Comparison of ENCODE assay signal across 8 cellular contexts in the genomic region with DNA sequence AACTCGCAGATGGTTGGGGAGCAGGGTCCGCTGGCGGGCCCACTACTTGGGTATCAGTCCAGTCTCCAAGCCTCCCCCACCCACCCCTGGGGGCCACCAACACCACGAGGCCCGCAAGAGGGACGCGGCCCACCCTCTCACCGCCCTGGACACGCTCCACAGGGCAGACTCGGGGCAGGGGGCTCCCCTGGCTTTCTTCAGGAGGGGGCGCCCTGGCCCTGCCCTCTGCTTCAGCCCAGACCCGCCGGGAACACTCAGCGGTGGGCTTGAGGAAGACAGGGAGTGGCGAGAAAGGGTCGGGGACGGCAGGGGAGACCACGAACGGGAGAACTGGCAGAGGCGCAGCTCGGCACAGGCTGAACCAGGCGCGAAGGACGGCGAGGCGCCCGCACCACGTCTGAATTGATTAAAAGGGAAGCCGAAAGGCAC. TPM values are rescaled to one million over a fixed set of nuclear protein-coding genes. Genes with fewer than 3 reads are reported as not detected.
A peak's percentile ranks its signal among the peaks of the same experiment; 100 is the strongest.
DNase-seq lines count a peak whose midpoint lies in the region; ATAC-seq, FAIRE-seq and TF ChIP-seq lines count a peak whose summit lies in the region.

No MANE protein-coding gene starts in this region.

- 0% methylated on average over 20 of the region's 29 CpGs for WGBS in K562 (ENCODE audit: insufficient coverage, low coverage, missing lambda C conversion rate)

- ATAC-seq in K562 (peak; percentile 0; the same call in 1 of the 3 replicates), HG03196 (IDR thresholded peaks at IDR 0.05; ENCODE audit: unreplicated experiment) (no peak), GM18517 (IDR thresholded peaks at IDR 0.05; ENCODE audit: unreplicated experiment) (no peak)

- peaks cover 23% of the 10 kb centered on the region for H3K36me3 ChIP-seq in K562 (ENCODE audit: control insufficient read depth, insufficient read depth, low read length)

- TF ChIP-seq POLR2A in K562 (conservative IDR thresholded peaks at IDR 0.05): peak; percentile 15; the same call in 1 of the 2 replicates

- in situ Hi-C loops in K562 (cut with MboI): no loop called here

- H3K9me1 ChIP-seq in K562 (ENCODE audit: control insufficient read depth, insufficient read depth, low read length): no peaks in the 10 kb centered on the region

- H3K9me3 ChIP-seq in K562 (replicated peaks; ENCODE audit: control insufficient read depth, insufficient read depth, low read depth, low read length): no peaks in the 10 kb centered on the region

- H3K9ac ChIP-seq in K562 (ENCODE audit: insufficient read depth in 1 of 2, low read depth in 2 of 2, low read length in 2 of 2): peak overlapping the region; percentile 92 to 98

- H3K27me3 ChIP-seq in K562 (ENCODE audit: control insufficient read depth in 2 of 2, insufficient read depth in 2 of 2, low read length in 2 of 2): no peaks in the 10 kb centered on the region

- H3K4me1 Mint-ChIP-seq in mesothelial cell of epicardium: peaks cover 53% of the 10 kb centered on the region

- peak overlapping the region; percentile 93 for H3K27ac ChIP-seq in K562 (ENCODE audit: extremely low read depth, low read depth, low read length)

- H3K79me2 ChIP-seq in K562 (ENCODE audit: control insufficient read depth, insufficient read depth, low read length): peaks cover 89% of the 10 kb centered on the region

- no peak for FAIRE-seq in K562 (lab: Jason Lieb, UNC)

- peak overlapping the region; percentile 66 for H3K4me3 ChIP-seq in K562

- POLR2A ChIA-PET in K562 (lab: Yijun Ruan, JAX): interaction anchor here (0.9 to 2.6 kb wide), 3 partner anchors 19 to 284 kb away, joined by 3 to 12 read pairs (median 4); no protein-coding TSS in a partner anchor

- peak overlapping the region; percentile 43 for H2AFZ ChIP-seq in K562 (ENCODE audit: low read depth, low read length)

- no peak for TF ChIP-seq EP300 in K562 (IDR thresholded peaks at IDR 0.05; ENCODE audit: low read length)

- no peaks in the 10 kb centered on the region; the same call in 1 of the 2 replicates for H4K20me1 ChIP-seq in K562 (replicated peaks; ENCODE audit: control insufficient read depth, insufficient read depth, low read length)

- H3K36me3 Mint-ChIP-seq in mesothelial cell of epicardium: no peaks in the 10 kb centered on the region

- no peaks in the 10 kb centered on the region for H3K9me3 Mint-ChIP-seq in mesothelial cell of epicardium

- H3K4me2 ChIP-seq in K562 (ENCODE audit: insufficient read depth, low read length): peak overlapping the region; percentile 92

- TF ChIP-seq RAD21 in K562 (CRISPR knock-in tag; conservative IDR thresholded peaks at IDR 0.05 in 1 of 2, IDR thresholded peaks at IDR 0.05 in 1 of 2): no peak

- TF ChIP-seq CTCF in GM12874 (IDR thresholded peaks at IDR 0.05; ENCODE audit: insufficient read depth, low read depth, low read length) (0 out of 2 replicates have a peak, but pooled peaks have one; percentile 2), K562 (IDR thresholded peaks at IDR 0.05 in 2 of 3, conservative IDR thresholded peaks at IDR 0.05 in 1 of 3; ENCODE audit: insufficient read depth in 2 of 3, low read depth in 1 of 3, low read length in 3 of 3) (no peak), mesothelial cell of epicardium (IDR thresholded peaks at IDR 0.05; ENCODE audit: unreplicated experiment) (no peak)

- CTCF ChIA-PET in K562 (lab: Yijun Ruan, JAX; ENCODE audit: low intra/inter-chr PET ratio): no interaction called here

- DNase-seq in NAMALWA (ENCODE audit: low spot score) (peak; percentile 69), K562 (ENCODE audit: extremely low read depth in 1 of 4, low spot score in 3 of 4) (peak; percentile 20 to 35 (median 32)), mesothelial cell of epicardium (ENCODE audit: low spot score in 2 of 2, unreplicated experiment in 2 of 2) (peak in 1 of 2 experiments; percentile 54), superior temporal gyrus (ENCODE audit: extremely low spot score) (no peak), activated gamma-delta T cell (lab: John Stamatoyannopoulos, UW) (no peak)

- intact Hi-C loops in K562 (cut with micrococcal nuclease): no loop called here

- no TSS peak for BruUV-seq in K562 (replicated peaks; lab: Mats Ljungman, UMichigan)

- H3K4me1 ChIP-seq in K562 (replicated peaks in 1 of 2; ENCODE audit: control insufficient read depth in 2 of 2, insufficient read depth in 2 of 2, low read length in 2 of 2): peaks cover 17 to 32% of the 10 kb centered on the region in 2 experiments; a peak in 4 of 5 replicates

- peak overlapping the region; percentile 96 for H3K4me3 Mint-ChIP-seq in mesothelial cell of epicardium

- H3K27me3 Mint-ChIP-seq in mesothelial cell of epicardium (ENCODE audit: low read depth): no peaks in the 10 kb centered on the region

- peak overlapping the region; percentile 99 for H3K27ac Mint-ChIP-seq in mesothelial cell of epicardium

TF ChIP-seq in K562, 482 proteins besides CTCF, POLR2A, EP300 and RAD21 (continues in another document):
- TF ChIP-seq JUNB (CRISPR knock-in tag; conservative IDR thresholded peaks at IDR 0.05): no peak
- no peak for TF ChIP-seq ZKSCAN8 (CRISPR knock-in tag; IDR thresholded peaks at IDR 0.05)
- TF ChIP-seq ZNF263 (CRISPR knock-in tag; IDR thresholded peaks at IDR 0.05; ENCODE audit: borderline replicate concordance): peak; percentile 57; the same call in 1 of the 2 replicates
- no peak for TF ChIP-seq PHF20 (IDR thresholded peaks at IDR 0.05; ENCODE audit: partially characterized antibody)
- no peak for TF ChIP-seq NFE2 (IDR thresholded peaks at IDR 0.05; ENCODE audit: low read depth)
- TF ChIP-seq SUPT5H (IDR thresholded peaks at IDR 0.05): 0 out of 2 replicates have a peak, but pooled peaks have one; percentile 13
- peak; percentile 70 for TF ChIP-seq RBBP5 (IDR thresholded peaks at IDR 0.05; ENCODE audit: borderline replicate concordance, insufficient read depth, low read length, poor library complexity, severe bottlenecking)
- peak; percentile 34; the same call in 1 of the 2 replicates for TF ChIP-seq RBM14 (IDR thresholded peaks at IDR 0.05; ENCODE audit: borderline replicate concordance, insufficient read depth, low read depth, low read length)
- TF ChIP-seq, protein P1, sequence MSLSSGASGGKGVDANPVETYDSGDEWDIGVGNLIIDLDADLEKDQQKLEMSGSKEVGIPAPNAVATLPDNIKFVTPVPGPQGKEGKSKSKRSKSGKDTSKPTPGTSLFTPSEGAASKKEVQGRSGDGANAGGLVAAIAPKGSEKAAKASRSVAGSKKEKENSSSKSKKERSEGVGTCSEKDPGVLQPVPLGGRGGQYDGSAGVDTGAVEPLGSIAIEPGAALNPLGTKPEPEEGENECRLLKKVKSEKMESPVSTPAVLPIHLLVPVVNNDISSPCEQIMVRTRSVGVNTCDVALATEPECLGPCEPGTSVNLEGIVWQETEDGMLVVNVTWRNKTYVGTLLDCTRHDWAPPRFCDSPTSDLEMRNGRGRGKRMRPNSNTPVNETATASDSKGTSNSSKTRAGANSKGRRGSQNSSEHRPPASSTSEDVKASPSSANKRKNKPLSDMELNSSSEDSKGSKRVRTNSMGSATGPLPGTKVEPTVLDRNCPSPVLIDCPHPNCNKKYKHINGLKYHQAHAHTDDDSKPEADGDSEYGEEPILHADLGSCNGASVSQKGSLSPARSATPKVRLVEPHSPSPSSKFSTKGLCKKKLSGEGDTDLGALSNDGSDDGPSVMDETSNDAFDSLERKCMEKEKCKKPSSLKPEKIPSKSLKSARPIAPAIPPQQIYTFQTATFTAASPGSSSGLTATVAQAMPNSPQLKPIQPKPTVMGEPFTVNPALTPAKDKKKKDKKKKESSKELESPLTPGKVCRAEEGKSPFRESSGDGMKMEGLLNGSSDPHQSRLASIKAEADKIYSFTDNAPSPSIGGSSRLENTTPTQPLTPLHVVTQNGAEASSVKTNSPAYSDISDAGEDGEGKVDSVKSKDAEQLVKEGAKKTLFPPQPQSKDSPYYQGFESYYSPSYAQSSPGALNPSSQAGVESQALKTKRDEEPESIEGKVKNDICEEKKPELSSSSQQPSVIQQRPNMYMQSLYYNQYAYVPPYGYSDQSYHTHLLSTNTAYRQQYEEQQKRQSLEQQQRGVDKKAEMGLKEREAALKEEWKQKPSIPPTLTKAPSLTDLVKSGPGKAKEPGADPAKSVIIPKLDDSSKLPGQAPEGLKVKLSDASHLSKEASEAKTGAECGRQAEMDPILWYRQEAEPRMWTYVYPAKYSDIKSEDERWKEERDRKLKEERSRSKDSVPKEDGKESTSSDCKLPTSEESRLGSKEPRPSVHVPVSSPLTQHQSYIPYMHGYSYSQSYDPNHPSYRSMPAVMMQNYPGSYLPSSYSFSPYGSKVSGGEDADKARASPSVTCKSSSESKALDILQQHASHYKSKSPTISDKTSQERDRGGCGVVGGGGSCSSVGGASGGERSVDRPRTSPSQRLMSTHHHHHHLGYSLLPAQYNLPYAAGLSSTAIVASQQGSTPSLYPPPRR (CRISPR knock-in tag; IDR thresholded peaks at IDR 0.05; ENCODE audit: borderline replicate concordance): 0 out of 2 replicates have a peak, but pooled peaks have one; percentile 39
- peak; percentile 14 for TF ChIP-seq FIP1L1 (IDR thresholded peaks at IDR 0.05; ENCODE audit: low read depth, low read length, poor library complexity, severe bottlenecking)
- 0 out of 2 replicates have a peak, but pooled peaks have one; percentile 41 for TF ChIP-seq KAT7 (CRISPR knock-in tag; IDR thresholded peaks at IDR 0.05; ENCODE audit: borderline replicate concordance)

RNA-seq across cellular contexts. Expression of a gene that starts 1.6 kb away (rescaled TPM):
- 95.3 and 272 TPM in 2 replicates for total RNA-seq in K562 (2011; cell fraction: chromatin; rRNA removed; ENCODE audit: low replicate concordance)
- 53.0 and 62.1 TPM in 2 replicates for total RNA-seq in K562 (2011; cell fraction: nucleolus; rRNA removed)
- 111 and 181 TPM in 2 replicates for total RNA-seq in K562 (2011; cell fraction: nucleoplasm; rRNA removed)
- total RNA-seq in K562 (2014; rRNA removed) (46.0 and 49.5 TPM in 2 replicates), K562 (2014; rRNA removed; fragmentation: Illumina TruSeq; extraction: Trizol) (79.0 and 82.8 TPM in 2 replicates), K562 (2015; rRNA removed; fragmentation: Illumina TruSeq; extraction: Trizol) (62.9 and 71.4 TPM in 2 replicates), K562 (2021) (61.2 and 62.9 TPM in 2 replicates), mesothelial cell of epicardium (84.3 to 91.3 TPM (median 89.1 TPM) in 3 replicates)
- polyA plus RNA-seq in K562 (2011; rRNA removed) (53.2 and 61.4 TPM in 2 replicates), K562 (2014; fragmentation: Illumina TruSeq; extraction: Trizol) (67.9 and 88.1 TPM in 2 replicates), K562 (2014; fragmentation: Nextera tagmentation; extraction: Ambion mirVana) (1 to 10 TPM; 8.4 to 8.5 TPM), K562 (2014; rRNA removed) (45.3 and 55.8 TPM in 2 replicates)
- polyA plus RNA-seq in K562 (2011; cell fraction: cytosol; rRNA removed): 34.6 and 39.6 TPM in 2 replicates
- 46.4 and 48.8 TPM in 2 replicates for polyA plus RNA-seq in K562 (2011; cell fraction: nucleus; rRNA removed)
- 38.8 and 43.7 TPM in 2 replicates for polyA plus RNA-seq in K562 (2012)
- polyA minus RNA-seq in K562 (2011; rRNA and poly(A)+ RNA removed): 92.7 and 97.6 TPM in 2 replicates
- polyA minus RNA-seq in K562 (2011; cell fraction: cytosol; rRNA and poly(A)+ RNA removed): 46.0 and 65.1 TPM in 2 replicates
- 38.0 and 61.4 TPM in 2 replicates for polyA minus RNA-seq in K562 (2011; cell fraction: nucleus; rRNA and poly(A)+ RNA removed)

Comparison
In these comparisons a context has a peak if more than half of its experiments do, and no peak if none do; other contexts are left out.
1. DNase-seq: peak in NAMALWA (single experiment) and K562 (4 of 4); none in superior temporal gyrus (single experiment) and activated gamma-delta T cell (single experiment).